ENCODE assay signal across 17 cellular contexts in the genomic region with DNA sequence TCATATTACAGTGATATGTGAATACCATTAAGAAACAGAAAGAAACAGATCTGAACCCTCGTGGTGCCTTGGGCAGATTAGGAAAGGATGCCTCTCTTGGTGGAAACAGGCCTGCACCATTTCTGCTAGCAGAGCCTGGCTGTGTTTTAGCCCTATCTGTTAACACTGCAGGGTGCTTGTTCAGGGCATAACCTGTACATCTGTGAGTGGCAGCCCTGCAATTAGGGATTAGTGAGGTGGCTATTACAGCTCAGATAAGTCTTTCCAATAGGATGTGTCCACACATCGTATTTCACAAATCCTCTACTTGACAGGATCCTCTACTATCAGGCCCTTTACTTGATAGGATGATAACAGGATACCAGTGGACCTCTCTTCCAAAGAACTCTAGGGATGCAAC.
"Had no signal": no experiment of that assay in that cellular context is flagged by ENCODE, and none has a peak within 500 bp of the region (broad histone marks: within the 10 kb centered on the region; RNA-seq: fewer than 3 reads in every experiment).

No MANE protein-coding gene starts in this region.

- H3K27me3 ChIP-seq: ascending aorta, right atrium auricular region, tibial artery had no signal

- H3K9me3 ChIP-seq: ascending aorta, prostate gland had no signal

- DNase-seq: activated CD4-positive, alpha-beta T cell treated with anti-CD3 and anti-CD28 coated beads, Interleukin-2, amount 10 ng/mL, durations not matched to agents 7 days and 5 days; activated CD8-positive, alpha-beta memory T cell treated with anti-CD3 and anti-CD28 coated beads for 24 hours; activated CD8-positive, alpha-beta memory T cell treated with anti-CD3 and anti-CD28 coated beads, Interleukin-2, amount 50 U/mL, for 48 hours; activated gamma-delta T cell; activated T-cell treated with anti-CD3 and anti-CD28 coated beads, Interleukin-2, amount 50 U/mL, for 72 hours; cortex of kidney; hypothalamus; midbrain; stimulated activated CD4-positive, alpha-beta T cell treated with anti-CD3 and anti-CD28 coated beads, Interleukin-2, amount 100 ng/mL, for 24 hours; stimulated activated naive CD8-positive, alpha-beta T cell treated with anti-CD3 and anti-CD28 coated beads, Interleukin-15, Interleukin-2, amounts not matched to agents 100 U/mL and 50 U/mL, for 24 hours; substantia nigra; T-helper 9 cell; tibial artery had no signal

- H3K27ac ChIP-seq: ascending aorta, right atrium auricular region, tibial artery had no signal

- ATAC-seq: activated CD4-positive, CD25-positive, alpha-beta regulatory T cell treated with anti-CD3 and anti-CD28 coated beads, Interleukin-2, amount 50 U/mL, for 24 hours; activated T-cell treated with anti-CD3 and anti-CD28 coated beads, Interleukin-2, amount 50 U/mL, for 72 hours; stimulated activated naive CD8-positive, alpha-beta T cell treated with anti-CD3 and anti-CD28 coated beads, Interleukin-15, Interleukin-2, amounts not matched to agents 100 U/mL and 50 U/mL, for 24 hours had no signal

- H3K4me1 ChIP-seq: ascending aorta, tibial artery had no signal

- H3K4me3 ChIP-seq: ascending aorta, prostate gland, right atrium auricular region, tibial artery had no signal
